34 cellular contexts compared by ENCODE assay signal in genomic region chr2:173681891-173682655, GRCh38.
"Had no signal": no experiment of that assay in that cellular context is flagged by ENCODE, and none has a peak within 500 bp of the region (broad histone marks: within the 10 kb centered on the region; RNA-seq: fewer than 3 reads in every experiment).

No MANE protein-coding gene starts in this region.

- H3K27ac ChIP-seq: adrenal gland, body of pancreas, brain microvascular endothelial cell, breast epithelium, VCaP had no signal

- H3K36me3 ChIP-seq: adrenal gland, brain microvascular endothelial cell, breast epithelium had no signal

- H3K36me3 Mint-ChIP-seq: activated CD4-positive, alpha-beta memory T cell treated with anti-CD3 and anti-CD28 coated beads for 36 hours; activated naive CD4-positive, alpha-beta T cell treated with anti-CD3 and anti-CD28 coated beads, Interleukin-2, amount 50 U/mL, for 72 hours; activated naive CD8-positive, alpha-beta T cell treated with anti-CD3 and anti-CD28 coated beads for 36 hours had no signal

- H3K4me3 Mint-ChIP-seq: activated B cell treated with CpG ODN at 0.5 μM for 24 hours; activated CD4-positive, alpha-beta memory T cell treated with anti-CD3 and anti-CD28 coated beads for 36 hours; activated CD4-positive, alpha-beta T cell treated with anti-CD3 and anti-CD28 coated beads, Interleukin-2, amount 10 ng/mL, durations not matched to agents 24 days and 14 days; activated CD8-positive, alpha-beta T cell treated with anti-CD3 and anti-CD28 coated beads for 36 hours; activated naive CD4-positive, alpha-beta T cell treated with anti-CD3 and anti-CD28 coated beads for 36 hours; activated naive CD8-positive, alpha-beta T cell treated with anti-CD3 and anti-CD28 coated beads for 36 hours; activated T-cell treated with anti-CD3 and anti-CD28 coated beads, Interleukin-2, amount 50 U/mL, for 4 hours; activated T-cell treated with anti-CD3 and anti-CD28 coated beads, Interleukin-2, amount 50 U/mL, for 72 hours; activated T-helper 1 cell treated with anti-CD3 and anti-CD28 coated beads, Interleukin-12 subunit alpha, Interleukin-12 subunit beta, Interleukin-2, Interleukin-4 antibody, amounts not matched to agents 30 ng/mL and 10 ng/mL and 1 ng/mL, durations not matched to agents 14 hours and 24 hours and 36 hours; activated T-helper 17 cell treated with anti-CD3 and anti-CD28 coated beads, Interleukin-2, amount 50 U/mL, for 72 hours; T-helper 1 cell treated with Interleukin-12 subunit alpha and Interleukin-12 subunit beta and Interleukin-4 antibody, amounts not matched to agents 30 μg/mL and 1 μg/mL, for 36 hours; T-helper 2 cell treated with Interferon-gamma antibody and Interleukin-4, amounts not matched to agents 5 μg/mL and 100 μg/mL, for 36 hours had no signal

- H3K9me3 Mint-ChIP-seq: activated CD4-positive, alpha-beta T cell treated with anti-CD3 and anti-CD28 coated beads, Interleukin-2, amount 10 ng/mL, durations not matched to agents 24 days and 14 days; activated CD8-positive, alpha-beta T cell treated with anti-CD3 and anti-CD28 coated beads for 36 hours; activated naive CD4-positive, alpha-beta T cell treated with anti-CD3 and anti-CD28 coated beads, Interleukin-2, amount 50 U/mL, for 72 hours; activated T-cell treated with anti-CD3 and anti-CD28 coated beads, Interleukin-2, amount 50 U/mL, for 72 hours; activated T-helper 1 cell treated with anti-CD3 and anti-CD28 coated beads, Interleukin-12 subunit alpha, Interleukin-12 subunit beta, Interleukin-2, Interleukin-4 antibody, amounts not matched to agents 30 ng/mL and 10 ng/mL and 1 ng/mL, durations not matched to agents 14 hours and 24 hours and 36 hours; activated T-helper 17 cell treated with anti-CD3 and anti-CD28 coated beads, Interleukin-2, amount 50 U/mL, for 72 hours; T-helper 1 cell treated with Interleukin-12 subunit alpha and Interleukin-12 subunit beta and Interleukin-4 antibody, amounts not matched to agents 30 μg/mL and 1 μg/mL, for 36 hours; T-helper 2 cell treated with Interferon-gamma antibody and Interleukin-4, amounts not matched to agents 5 μg/mL and 100 μg/mL, for 36 hours had no signal

- DNase-seq: activated B cell treated with CpG ODN at 0.5 μM for 24 hours; activated CD4-positive, alpha-beta memory T cell treated with anti-CD3 and anti-CD28 coated beads for 36 hours; activated CD4-positive, alpha-beta T cell treated with anti-CD3 and anti-CD28 coated beads for 4 hours; activated CD4-positive, alpha-beta T cell treated with anti-CD3 and anti-CD28 coated beads, Interleukin-2, amount 10 ng/mL, durations not matched to agents 24 days and 14 days; activated CD4-positive, alpha-beta T cell treated with anti-CD3 and anti-CD28 coated beads, Interleukin-2, amount 50 U/mL, for 1 hour; activated CD4-positive, alpha-beta T cell treated with anti-CD3 and anti-CD28 coated beads, Interleukin-2, amount 50 U/mL, for 4 hours; activated CD4-positive, CD25-positive, alpha-beta regulatory T cell treated with anti-CD3 and anti-CD28 coated beads, Interleukin-2, amount 50 U/mL, for 72 hours; activated CD8-positive, alpha-beta memory T cell treated with anti-CD3 and anti-CD28 coated beads, Interleukin-2, amount 50 U/mL, for 4 hours; activated CD8-positive, alpha-beta T cell treated with anti-CD3 and anti-CD28 coated beads for 36 hours; activated effector memory CD4-positive, alpha-beta T cell treated with anti-CD3 and anti-CD28 coated beads, Interleukin-2, amount 50 U/mL, for 16 hours; activated gamma-delta T cell treated with Interleukin-2 at 50 U/mL for 16 hours; activated naive CD4-positive, alpha-beta T cell; activated naive CD4-positive, alpha-beta T cell treated with anti-CD3 and anti-CD28 coated beads for 36 hours; activated naive CD4-positive, alpha-beta T cell treated with anti-CD3 and anti-CD28 coated beads, Interleukin-2, amount 50 U/mL, for 16 hours; activated naive CD8-positive, alpha-beta T cell treated with anti-CD3 and anti-CD28 coated beads for 36 hours; activated T-cell treated with anti-CD3 and anti-CD28 coated beads for 4 hours; activated T-cell treated with anti-CD3 and anti-CD28 coated beads, Interleukin-2, amount 50 U/mL, for 1 hour; activated T-cell treated with anti-CD3 and anti-CD28 coated beads, Interleukin-2, amount 50 U/mL, for 4 hours; activated T-cell treated with anti-CD3 and anti-CD28 coated beads, Interleukin-2, amount 50 U/mL, for 72 hours; adrenal gland; amniotic stem cell; aorta; body of pancreas; brain microvascular endothelial cell; central memory CD4-positive, alpha-beta T cell; T-helper 2 cell; T-helper 9 cell had no signal

- H3K27ac Mint-ChIP-seq: activated B cell treated with CpG ODN at 0.5 μM for 24 hours; activated CD4-positive, alpha-beta memory T cell treated with anti-CD3 and anti-CD28 coated beads for 36 hours; activated CD4-positive, alpha-beta T cell treated with anti-CD3 and anti-CD28 coated beads, Interleukin-2, amount 10 ng/mL, durations not matched to agents 24 days and 14 days; activated CD8-positive, alpha-beta T cell treated with anti-CD3 and anti-CD28 coated beads for 36 hours; activated naive CD4-positive, alpha-beta T cell treated with anti-CD3 and anti-CD28 coated beads for 36 hours; activated naive CD4-positive, alpha-beta T cell treated with anti-CD3 and anti-CD28 coated beads, Interleukin-2, amount 50 U/mL, for 72 hours; activated naive CD8-positive, alpha-beta T cell treated with anti-CD3 and anti-CD28 coated beads for 36 hours; activated T-cell treated with anti-CD3 and anti-CD28 coated beads, Interleukin-2, amount 50 U/mL, for 72 hours; activated T-helper 1 cell treated with anti-CD3 and anti-CD28 coated beads, Interleukin-12 subunit alpha, Interleukin-12 subunit beta, Interleukin-2, Interleukin-4 antibody, amounts not matched to agents 30 ng/mL and 10 ng/mL and 1 ng/mL, durations not matched to agents 14 hours and 24 hours and 36 hours; activated T-helper 17 cell treated with anti-CD3 and anti-CD28 coated beads, Interleukin-2, amount 50 U/mL, for 72 hours; T-helper 1 cell treated with Interleukin-12 subunit alpha and Interleukin-12 subunit beta and Interleukin-4 antibody, amounts not matched to agents 30 μg/mL and 1 μg/mL, for 36 hours; T-helper 2 cell treated with Interferon-gamma antibody and Interleukin-4, amounts not matched to agents 5 μg/mL and 100 μg/mL, for 36 hours had no signal

- H3K4me3 ChIP-seq: adrenal gland, body of pancreas, breast epithelium had no signal

- H3K27me3 ChIP-seq: adrenal gland, body of pancreas, brain microvascular endothelial cell, breast epithelium had no signal

- H3K4me1 ChIP-seq: adrenal gland, body of pancreas, breast epithelium had no signal

- H3K4me1 Mint-ChIP-seq: activated B cell treated with CpG ODN at 0.5 μM for 24 hours; activated CD4-positive, alpha-beta T cell treated with anti-CD3 and anti-CD28 coated beads, Interleukin-2, amount 10 ng/mL, durations not matched to agents 24 days and 14 days; activated naive CD8-positive, alpha-beta T cell treated with anti-CD3 and anti-CD28 coated beads for 36 hours; activated T-helper 17 cell treated with anti-CD3 and anti-CD28 coated beads, Interleukin-2, amount 50 U/mL, for 72 hours had no signal

- H3K9me3 ChIP-seq: adrenal gland, body of pancreas had no signal
